24 cellular contexts compared by ENCODE assay signal in the genomic region with DNA sequence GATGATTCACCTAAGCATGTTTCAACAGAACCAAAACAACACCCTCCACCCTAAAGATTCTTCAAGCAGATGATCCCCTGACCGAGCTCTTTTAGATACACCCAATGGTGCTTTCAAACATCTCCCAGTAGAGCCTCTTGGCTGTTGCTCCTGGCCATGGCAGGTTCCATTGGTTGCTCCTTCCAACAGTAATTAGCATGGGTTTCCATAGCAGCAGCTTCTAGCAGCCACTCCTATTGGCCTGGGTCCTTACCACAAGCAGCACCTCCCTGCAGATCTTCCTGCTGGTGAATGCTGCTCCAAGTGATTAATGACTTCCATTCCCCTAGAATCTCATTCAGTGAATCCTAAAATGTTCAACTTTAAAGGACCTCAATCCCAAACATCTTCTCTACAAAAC. TPM values are rescaled to one million over a fixed set of nuclear protein-coding genes. Genes with fewer than 3 reads are reported as not detected.
DNase-seq lines count a peak whose midpoint lies in the region; FAIRE-seq and TF ChIP-seq lines count a peak whose summit lies in the region.
"Had no signal": no experiment of that assay in that cellular context is flagged by ENCODE, and none has a peak within 500 bp of the region (broad histone marks: within the 10 kb centered on the region; RNA-seq: fewer than 3 reads in every experiment).

No MANE protein-coding gene starts in this region.

- peak; percentile 3 for DNase-seq in NCI-H1105 treated with DMSO at 0.1 percent for 48 hours (lab: John Stamatoyannopoulos, UW)
- DNase-seq in NCI-H1105 (lab: John Stamatoyannopoulos, UW): no peak
- DNase-seq in NCI-H146 treated with DMSO at 0.1 percent for 48 hours (lab: John Stamatoyannopoulos, UW; ENCODE audit: unreplicated experiment): peak; percentile 22
- peak; percentile 79 for DNase-seq in fibroblast of peridontal ligament (ENCODE audit: extremely low read depth)
- no peak for DNase-seq in H54 (ENCODE audit: insufficient read length, low spot score)
- DNase-seq in NCI-H1930 (lab: John Stamatoyannopoulos, UW): no peak
- DNase-seq in NCI-H345 (lab: John Stamatoyannopoulos, UW): no peak
- DNase-seq: activated CD4-positive, alpha-beta T cell treated with anti-CD3 and anti-CD28 coated beads for 48 hours; activated CD8-positive, alpha-beta memory T cell treated with anti-CD3 and anti-CD28 coated beads, Interleukin-2, amount 50 U/mL, for 48 hours; CD4-positive, CD25-positive, alpha-beta regulatory T cell; colonic mucosa; glutamatergic neuron; immature natural killer cell; naive thymus-derived CD4-positive, alpha-beta T cell; NCI-H1436 treated with DMSO at 0.1 percent for 48 hours; NCI-H524 treated with DMSO at 0.1 percent for 48 hours; posterior cingulate gyrus; stimulated activated CD4-positive, alpha-beta T cell treated with anti-CD3 and anti-CD28 coated beads, Interleukin-12 subunit alpha, Interleukin-12 subunit beta, amount 100 ng/mL, for 4 hours; stimulated activated naive B cell treated with anti-CD40 and anti-IgM and Interleukin-4, amounts not matched to agents 10 μg/mL and 1 μg/mL and 100 μg/mL, for 72 hours; transverse colon had no signal

- peaks cover 0 to 3% (median 0%) of the 10 kb centered on the region in 3 donors for H3K4me1 ChIP-seq in skeletal muscle tissue (ENCODE audit: control insufficient read depth in 3 of 3, insufficient read depth in 3 of 3, low read length in 3 of 3)
- H3K4me1 ChIP-seq: colonic mucosa, transverse colon had no signal

- FAIRE-seq in H54 (lab: Jason Lieb, UNC): no peak
- FAIRE-seq: A204.1, GM19239, TTC549 had no signal

- peak overlapping the region; percentile 2 for H3K27ac ChIP-seq in skeletal muscle tissue (ENCODE audit: low read depth, low read length)
- H3K27ac ChIP-seq: colonic mucosa had no signal

- TF ChIP-seq POLR2A in H54 (IDR thresholded peaks at IDR 0.05; ENCODE audit: low read depth, low read length): no peak

- H3K9me3 ChIP-seq in skeletal muscle tissue (ENCODE audit: control insufficient read depth in 3 of 3, low read length in 3 of 3): no peaks in the 10 kb centered on the region
- H3K9me3 ChIP-seq: colonic mucosa, transverse colon had no signal

- no peaks in the 10 kb centered on the region for H3K27me3 ChIP-seq in skeletal muscle tissue (ENCODE audit: control insufficient read depth in 3 of 3, insufficient read depth in 3 of 3, low read length in 3 of 3)
- H3K27me3 ChIP-seq: colonic mucosa, transverse colon had no signal

- no peaks in the 10 kb centered on the region for H3K36me3 ChIP-seq in skeletal muscle tissue (ENCODE audit: control insufficient read depth in 3 of 3, insufficient read depth in 3 of 3, low read length in 3 of 3)
- H3K36me3 ChIP-seq: colonic mucosa, transverse colon had no signal

- no peak overlapping the region for H3K4me3 ChIP-seq in skeletal muscle tissue (ENCODE audit: low read length in 3 of 3)
- H3K4me3 ChIP-seq: colonic mucosa, transverse colon had no signal

- H3K9ac ChIP-seq in skeletal muscle tissue (ENCODE audit: low read depth in 1 of 3, low read length in 3 of 3): no peak overlapping the region

RNA-seq across cellular contexts. Expression of a gene that starts 14.0 kb away (rescaled TPM):
- 29.7 TPM for total RNA-seq in skeletal muscle tissue
- total RNA-seq: CD4-positive, CD25-positive, alpha-beta regulatory T cell; naive thymus-derived CD4-positive, alpha-beta T cell had no signal

Comparison
In these comparisons a context has a peak if more than half of its experiments do, and no peak if none do; other contexts are left out.
1. DNase-seq: peak in NCI-H1105 treated with DMSO at 0.1 percent for 48 hours (single experiment), NCI-H146 treated with DMSO at 0.1 percent for 48 hours (single experiment) and fibroblast of peridontal ligament (single experiment); none in NCI-H1105 (single experiment), H54 (single experiment), NCI-H1930 (0 of 2) and NCI-H345 (single experiment).